Comparison of ENCODE assay signal across 8 cellular contexts in genomic region chr2:37809525-37809924, GRCh38.
DNase-seq lines count a peak whose midpoint lies in the region; ATAC-seq and TF ChIP-seq lines count a peak whose summit lies in the region.

No MANE protein-coding gene starts in this region.

- peak overlapping the region; percentile 37; the same call in 1 of the 2 replicates for H3K56ac ChIP-seq in IMR-90 (ENCODE audit: extremely low read depth, insufficient read depth, low read length)

- H3K23ac ChIP-seq in IMR-90 (ENCODE audit: low read depth, low read length), result peak overlapping the region; percentile 44; the same call in 1 of the 2 replicates

- H2BK5ac ChIP-seq in IMR-90 (ENCODE audit: low read depth, low read length, poor library complexity, severe bottlenecking), result peak overlapping the region; percentile 78

- H2BK15ac ChIP-seq in IMR-90 (ENCODE audit: low read depth, low read length), result peak overlapping the region; percentile 84

- no peak overlapping the region for H3K4me3 ChIP-seq in AG10803 (ENCODE audit: low read length)
- H3K4me3 ChIP-seq in IMR-90 (ENCODE audit: insufficient read depth, low read depth, low read length), result no peak overlapping the region
- no peak overlapping the region for H3K4me3 ChIP-seq in body of pancreas

- H4K8ac ChIP-seq in IMR-90 (ENCODE audit: low read depth in 2 of 2, low read length in 2 of 2), result peak overlapping the region; percentile 11 to 58; a peak in 2 of 4 replicates

- H2AK9ac ChIP-seq in IMR-90 (replicated peaks; ENCODE audit: low read depth, low read length, poor library complexity), result no peak overlapping the region

- no peak overlapping the region for H3K9ac ChIP-seq in IMR-90 (ENCODE audit: low read depth, low read length)

- H2BK20ac ChIP-seq in IMR-90 (ENCODE audit: low read depth, low read length), result peak overlapping the region; percentile 82; the same call in 1 of the 2 replicates

- POLR2A ChIA-PET in IMR-90 (lab: Charles Lee; ENCODE audit: unreplicated experiment), result no interaction called here

- TF ChIP-seq CTCF in AG10803 (conservative IDR thresholded peaks at IDR 0.05; ENCODE audit: low read length), result peak; percentile 70
- TF ChIP-seq CTCF in IMR-90 (conservative IDR thresholded peaks at IDR 0.05; ENCODE audit: low read depth, low read length), result peak; percentile 70
- peak in 6 of 7 experiments; percentile 13 to 57 (median 44) for TF ChIP-seq CTCF in body of pancreas (IDR thresholded peaks at IDR 0.05)

- no peaks in the 10 kb centered on the region for H4K20me1 ChIP-seq in IMR-90 (ENCODE audit: insufficient read depth, low read length)

- no peak overlapping the region for H3K14ac ChIP-seq in IMR-90 (replicated peaks; ENCODE audit: low read depth, low read length)

- H4K5ac ChIP-seq in IMR-90 (ENCODE audit: low read depth, low read length), result peak overlapping the region; percentile 51; the same call in 1 of the 2 replicates

- peak overlapping the region; percentile 22; the same call in 1 of the 2 replicates for H4K91ac ChIP-seq in IMR-90 (ENCODE audit: insufficient read depth, low read depth, low read length)

- WGBS in IMR-90 (ENCODE audit: extremely low coverage in 2 of 2, insufficient read length in 1 of 2), 2 experiments, result no CpG with 5 or more reads among the region's 1 CpG
- 16 to 31% methylated on average over 1 of the region's 1 CpG for WGBS in body of pancreas, 2 donors

- H3K36me3 ChIP-seq in IMR-90 (ENCODE audit: control insufficient read depth, insufficient read depth, low read length) (no peaks in the 10 kb centered on the region), body of pancreas (replicated peaks in 1 of 2; ENCODE audit: insufficient read depth in 1 of 2, low read depth in 2 of 2) (no peaks in the 10 kb centered on the region)

- H2AK5ac ChIP-seq in IMR-90 (ENCODE audit: low read depth, low read length), result no peak overlapping the region

- TF ChIP-seq RAD21 in IMR-90 (IDR thresholded peaks at IDR 0.05; ENCODE audit: low read length), result peak; percentile 62

- H3K9me1 ChIP-seq in IMR-90 (ENCODE audit: insufficient read depth, low read length), result 0 out of 2 replicates have a peak, but pooled peaks cover 2% of the 10 kb centered on the region

- dilution Hi-C loops in IMR-90 (cut with HindIII; ENCODE audit: low sequenced_read_pairs, unreplicated experiment), result no loop called here

- H3K27me3 ChIP-seq in IMR-90 (ENCODE audit: control insufficient read depth, insufficient read depth, low read length) (no peaks in the 10 kb centered on the region), body of pancreas (no peaks in the 10 kb centered on the region)

- peak overlapping the region; percentile 47; the same call in 1 of the 2 replicates for H3K4ac ChIP-seq in IMR-90 (ENCODE audit: low read depth, low read length)

- no peak overlapping the region for H2AFZ ChIP-seq in IMR-90 (replicated peaks; ENCODE audit: low read length, poor library complexity)

- DNase-seq in AG10803 (ENCODE audit: low read depth) (peak; percentile 61), IMR-90 (peak; percentile 65), body of pancreas (peak; percentile 16 to 62 (median 38)), left colon (peak in 1 of 2 donors; percentile 67), middle frontal gyrus (ENCODE audit: extremely low spot score, low spot score) (no peak), D341Med (ENCODE audit: low spot score) (no peak)
- no peak for DNase-seq in stimulated activated CD4-positive, alpha-beta T cell treated with anti-CD3 and anti-CD28 coated beads, Interleukin-1b, Interleukin-23, amount 100 ng/mL, for 48 hours

- intact Hi-C loops in IMR-90 (cut with micrococcal nuclease) (loop anchor here (1.0 kb wide), 2 partner anchors 139 to 395 kb away; no protein-coding TSS in a partner anchor), body of pancreas (cut with DNase I) (no loop called here), left colon (cut with DNase I, micrococcal nuclease) (no loop called here)

- H2BK120ac ChIP-seq in IMR-90 (ENCODE audit: low read depth, low read length), result peak overlapping the region; percentile 85

- H3K18ac ChIP-seq in IMR-90 (ENCODE audit: low read depth, low read length), result peak overlapping the region; percentile 80; the same call in 1 of the 2 replicates

- CTCF ChIA-PET in IMR-90 (lab: Yijun Ruan, JAX), result no interaction called here

- no peaks in the 10 kb centered on the region for H3K79me1 ChIP-seq in IMR-90 (ENCODE audit: low read depth in 1 of 2, low read length in 2 of 2)

- no peak for TF ChIP-seq POLR2A in IMR-90 (IDR thresholded peaks at IDR 0.05; ENCODE audit: low read depth, low read length)
- TF ChIP-seq POLR2A in body of pancreas (IDR thresholded peaks at IDR 0.05), result no peak

- ATAC-seq in IMR-90 (ENCODE audit: low read depth), result peak; percentile 70
- ATAC-seq in body of pancreas, result no peak
- peak; percentile 37 for ATAC-seq in left colon
- ATAC-seq in HG02840 (IDR thresholded peaks at IDR 0.05; ENCODE audit: low FRiP score, unreplicated experiment), result no peak

- peak overlapping the region; percentile 38; the same call in 1 of the 2 replicates for H3K4me2 ChIP-seq in IMR-90 (ENCODE audit: low read depth, low read length)

- in situ Hi-C loops in IMR-90 (cut with MboI; ENCODE audit: low sequenced_read_pairs), result no loop called here

- H3K27ac ChIP-seq in IMR-90 (ENCODE audit: insufficient read depth, low read length) (no peak overlapping the region), body of pancreas (no peak overlapping the region)

- BruUV-seq in IMR-90 (replicated peaks; lab: Mats Ljungman, UMichigan), result no TSS peak

- H3K9me3 ChIP-seq in IMR-90 (ENCODE audit: control insufficient read depth, insufficient read depth, low read length) (no peaks in the 10 kb centered on the region), body of pancreas (no peaks in the 10 kb centered on the region)

- H3K4me1 ChIP-seq in IMR-90 (ENCODE audit: control insufficient read depth, insufficient read depth, low read length) (peaks cover 8% of the 10 kb centered on the region), body of pancreas (no peaks in the 10 kb centered on the region)

TF ChIP-seq in IMR-90, 13 proteins besides CTCF, POLR2A, EP300 and RAD21:
- TF ChIP-seq SMC3 (IDR thresholded peaks at IDR 0.05; ENCODE audit: low read depth, low read length) (peak; percentile 80), CHD1 (IDR thresholded peaks at IDR 0.05; ENCODE audit: low read depth, low read length) (no peak)
TF ChIP-seq in IMR-90: peak in this region for 1.

Comparison
In these comparisons a context has a peak if more than half of its experiments do, and no peak if none do; other contexts are left out.
1. DNase-seq: peak in AG10803 (single experiment), IMR-90 (single experiment) and body of pancreas (4 of 4); none in stimulated activated CD4-positive, alpha-beta T cell treated with anti-CD3 and anti-CD28 coated beads, Interleukin-1b, Interleukin-23, amount 100 ng/mL, for 48 hours (single experiment), middle frontal gyrus (single experiment) and D341Med (single experiment).
2. ATAC-seq: peak in IMR-90 (single experiment) and left colon (single experiment); none in body of pancreas (single experiment) and HG02840 (single experiment).
3. Peak in every context shown above with its lines, with median percentiles within 50 percentile points of each other: CTCF ChIP-seq.